In the genomic region with DNA sequence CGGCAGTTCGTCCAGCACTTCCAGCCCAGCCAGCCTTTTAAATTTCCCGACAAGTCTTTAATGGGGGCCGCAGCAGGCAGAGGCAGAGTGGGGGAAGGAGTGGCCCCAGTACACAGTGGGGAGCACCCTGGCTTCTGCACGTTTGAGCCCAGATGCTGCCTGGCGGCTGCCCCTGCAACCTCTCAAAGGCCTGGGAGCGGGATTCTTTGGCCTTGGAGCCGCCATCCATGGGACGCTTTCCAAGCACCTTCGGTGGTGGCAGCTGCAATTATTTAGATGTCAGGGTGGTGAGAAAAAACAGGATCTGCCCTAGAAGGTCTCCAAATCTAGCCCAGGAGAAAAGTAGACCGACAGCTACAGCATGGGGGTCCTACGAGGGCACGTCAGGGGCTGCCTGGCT, we compare ENCODE assay signal across 21 cellular contexts. TPM values are rescaled to one million over a fixed set of nuclear protein-coding genes. Genes with fewer than 3 reads are reported as not detected.
DNase-seq lines count a peak whose midpoint lies in the region; ATAC-seq, FAIRE-seq and TF ChIP-seq lines count a peak whose summit lies in the region.
"Had no signal": no experiment of that assay in that cellular context is flagged by ENCODE, and none has a peak within 500 bp of the region (broad histone marks: within the 10 kb centered on the region; RNA-seq: fewer than 3 reads in every experiment).

No MANE protein-coding gene starts in this region.

- H3K36me3 Mint-ChIP-seq in CD14-positive monocyte (peaks cover 0 to 9% of the 10 kb centered on the region in 2 donors), H9 (ENCODE audit: insufficient read depth in 1 of 3, low read depth in 3 of 3) (peaks cover 0 to 7% (median 3%) of the 10 kb centered on the region in 3 experiments; a peak in 3 of 7 replicates), immature natural killer cell (peaks cover 11 to 17% (median 12%) of the 10 kb centered on the region in 3 donors)

- H3K4ac ChIP-seq in H9 (ENCODE audit: low read depth, low read length), result no peak overlapping the region

- no peak overlapping the region for H3K18ac ChIP-seq in H9 (ENCODE audit: insufficient read length, low read depth, low read length)

- H3K4me1 Mint-ChIP-seq in CD14-positive monocyte (peaks cover 22% of the 10 kb centered on the region), H9 (peaks cover 13 to 25% of the 10 kb centered on the region in 2 experiments), immature natural killer cell (peaks cover 0 to 9% of the 10 kb centered on the region in 2 donors)
- H3K4me1 Mint-ChIP-seq: central memory CD8-positive, alpha-beta T cell had no signal

- ATAC-seq in pancreas, result peak in 3 of 4 donors; percentile 12 to 33 (median 33)
- ATAC-seq: activated T-cell treated with anti-CD3 and anti-CD28 coated beads, Interleukin-2, amount 50 U/mL, for 4 hours; effector memory CD8-positive, alpha-beta T cell; naive thymus-derived CD8-positive, alpha-beta T cell had no signal

- no peak overlapping the region for H3T11ph ChIP-seq in H9 (ENCODE audit: low read length)

- no peaks in the 10 kb centered on the region for H3K27me3 ChIP-seq in H9 (ENCODE audit: insufficient read depth, low read length)
- no peaks in the 10 kb centered on the region for H3K27me3 ChIP-seq in pancreas
- H3K27me3 ChIP-seq: vagina had no signal

- H4K5ac ChIP-seq in H9 (ENCODE audit: insufficient read length, low read depth, low read length), result no peak overlapping the region

- no peak overlapping the region for H2BK12ac ChIP-seq in H9 (ENCODE audit: insufficient read length, low read depth, low read length)

- DNase-seq in CD14-positive monocyte (ENCODE audit: low spot score), result peak; percentile 32
- peak; percentile 29 for DNase-seq in H9
- DNase-seq in cardiac septum (ENCODE audit: low spot score), result peak; percentile 67
- DNase-seq in pancreas, result peak in 4 of 6 donors; percentile 9 to 55 (median 36)
- DNase-seq in immature natural killer cell, result no peak
- no peak for DNase-seq in NCI-H2171 treated with DMSO at 0.1 percent for 48 hours (lab: John Stamatoyannopoulos, UW)
- DNase-seq in occipital lobe (lab: John Stamatoyannopoulos, UW), result no peak
- DNase-seq: activated CD4-positive, alpha-beta T cell treated with anti-CD3 and anti-CD28 coated beads, Interleukin-2, amount 10 ng/mL, durations not matched to agents 7 days and 5 days; activated T-cell treated with anti-CD3 and anti-CD28 coated beads, Interleukin-2, amount 50 U/mL, for 4 hours; AML-193; effector memory CD8-positive, alpha-beta T cell; glutamatergic neuron; NCI-H146; PC-9 had no signal

- H2AK5ac ChIP-seq in H9 (ENCODE audit: insufficient read length, low read length), result no peak overlapping the region

- H3K4me1 ChIP-seq in H9 (ENCODE audit: insufficient read depth, low read length), result no peaks in the 10 kb centered on the region
- peaks cover 0 to 4% (median 0%) of the 10 kb centered on the region in 3 donors for H3K4me1 ChIP-seq in pancreas
- H3K4me1 ChIP-seq: Caco-2, vagina had no signal

- H4K8ac ChIP-seq in H9 (replicated peaks; ENCODE audit: insufficient read length, low read depth, low read length), result no peak overlapping the region

- H3K36me3 ChIP-seq in pancreas, result no peaks in the 10 kb centered on the region
- H3K36me3 ChIP-seq: vagina had no signal

- H3K9me3 Mint-ChIP-seq in CD14-positive monocyte (peaks cover 17 to 41% (median 33%) of the 10 kb centered on the region in 7 donors), H9 (peaks cover 6 to 7% of the 10 kb centered on the region in 2 experiments; a peak in 4 of 5 replicates), immature natural killer cell (peaks cover 3 to 19% (median 15%) of the 10 kb centered on the region in 6 donors)

- intact Hi-C loops in CD14-positive monocyte (cut with micrococcal nuclease), result no loop called here
- intact Hi-C loops in cardiac septum (cut with DNase I), result no loop called here
- intact Hi-C loops in pancreas (cut with DNase I), result no loop called here

- H3K56ac ChIP-seq in H9 (ENCODE audit: insufficient read length, low read depth, low read length), result no peak overlapping the region

- H2AFZ ChIP-seq in H9 (ENCODE audit: low read length), result no peak overlapping the region
- H2AFZ ChIP-seq: PC-9 had no signal

- no peak overlapping the region for H3K4me2 ChIP-seq in H9 (ENCODE audit: insufficient read depth, insufficient read length, low read length)
- H3K4me2 ChIP-seq: PC-9 had no signal

- no peak overlapping the region for H3K14ac ChIP-seq in H9 (ENCODE audit: insufficient read depth, low read length)

- no peak overlapping the region for H3K27ac Mint-ChIP-seq in CD14-positive monocyte
- H3K27ac Mint-ChIP-seq in H9, result no peak overlapping the region
- no peak overlapping the region for H3K27ac Mint-ChIP-seq in immature natural killer cell
- H3K27ac Mint-ChIP-seq: activated CD4-positive, alpha-beta T cell treated with anti-CD3 and anti-CD28 coated beads, Interleukin-2, amount 10 ng/mL, durations not matched to agents 7 days and 5 days; effector memory CD8-positive, alpha-beta T cell; naive thymus-derived CD8-positive, alpha-beta T cell; stimulated activated naive CD8-positive, alpha-beta T cell treated with anti-CD3 and anti-CD28 coated beads, Interleukin-15, Interleukin-2, amounts not matched to agents 100 ng/mL and 50 ng/mL, for 24 hours had no signal

- H2BK120ac ChIP-seq in H9 (ENCODE audit: low read depth, low read length, poor library complexity, severe bottlenecking), result no peak overlapping the region

- no peak overlapping the region for H3K23ac ChIP-seq in H9 (ENCODE audit: insufficient read length, low read depth, low read length)

- no peaks in the 10 kb centered on the region for H3K23me2 ChIP-seq in H9 (ENCODE audit: insufficient read length, low read depth, low read length, poor library complexity, severe bottlenecking)

- no CpG with 5 or more reads among the region's 13 CpGs for WGBS in H9 (ENCODE audit: extremely low coverage, insufficient read length, low lambda C conversion rate)
- WGBS in pancreas, 2 donors, result 55 to 57% methylated on average over 13 of the region's 13 CpGs

- H2BK15ac ChIP-seq in H9 (ENCODE audit: low read depth, low read length), result no peak overlapping the region

- no peak overlapping the region for H2BK5ac ChIP-seq in H9 (ENCODE audit: insufficient read length, low read length)

- H3K27ac ChIP-seq in H9 (ENCODE audit: insufficient read length, low read depth, low read length) (no peak overlapping the region), pancreas (peak overlapping the region in 1 of 4 donors; percentile 5)
- H3K27ac ChIP-seq: PC-9, SK-N-MC, vagina had no signal

- no peak for TF ChIP-seq CTCF in CD14-positive monocyte (IDR thresholded peaks at IDR 0.05)
- no peak for TF ChIP-seq CTCF in H9 (conservative IDR thresholded peaks at IDR 0.05)
- no peak for TF ChIP-seq CTCF in pancreas (IDR thresholded peaks at IDR 0.05)

- H3K4me3 Mint-ChIP-seq in CD14-positive monocyte (no peak overlapping the region), H9 (no peak overlapping the region), immature natural killer cell (no peak overlapping the region)
- H3K4me3 Mint-ChIP-seq: activated CD4-positive, alpha-beta T cell treated with anti-CD3 and anti-CD28 coated beads, Interleukin-2, amount 10 ng/mL, durations not matched to agents 7 days and 5 days; activated T-cell treated with anti-CD3 and anti-CD28 coated beads, Interleukin-2, amount 50 U/mL, for 4 hours; central memory CD8-positive, alpha-beta T cell; effector memory CD8-positive, alpha-beta T cell; naive thymus-derived CD8-positive, alpha-beta T cell; stimulated activated naive CD8-positive, alpha-beta T cell treated with anti-CD3 and anti-CD28 coated beads, Interleukin-15, Interleukin-2, amounts not matched to agents 100 ng/mL and 50 ng/mL, for 24 hours had no signal

- no peak overlapping the region for H3K4me3 ChIP-seq in pancreas
- H3K4me3 ChIP-seq: PC-9, SK-N-MC, vagina had no signal

- no peak overlapping the region for H4K91ac ChIP-seq in H9 (ENCODE audit: insufficient read length, low read depth, low read length)

- FAIRE-seq in pancreas (lab: Jason Lieb, UNC), result no peak

- H3K9ac ChIP-seq in H9 (ENCODE audit: extremely low read depth, insufficient read length, low read length), result no peak overlapping the region

- no peaks in the 10 kb centered on the region for H3K79me2 ChIP-seq in H9 (ENCODE audit: insufficient read depth, low read length)

- H2BK20ac ChIP-seq in H9 (ENCODE audit: low read depth, low read length, poor library complexity, severe bottlenecking), result no peak overlapping the region

- H3K79me1 ChIP-seq in H9 (ENCODE audit: insufficient read depth, low read depth, low read length, poor library complexity, severe bottlenecking), result no peaks in the 10 kb centered on the region

- H3K9me3 ChIP-seq in H9 (ENCODE audit: control insufficient read depth, low read depth, low read length), result no peaks in the 10 kb centered on the region
- H3K9me3 ChIP-seq in pancreas, result no peaks in the 10 kb centered on the region
- H3K9me3 ChIP-seq: vagina had no signal

- no peaks in the 10 kb centered on the region for H4K20me1 ChIP-seq in H9 (ENCODE audit: control insufficient read depth, insufficient read depth, insufficient read length)

- H3K27me3 Mint-ChIP-seq in CD14-positive monocyte (ENCODE audit: low read depth in 3 of 3) (peaks cover 3 to 8% (median 7%) of the 10 kb centered on the region in 3 donors), H9 (ENCODE audit: low read depth) (no peaks in the 10 kb centered on the region; the same call in none of the 2 replicates), immature natural killer cell (ENCODE audit: low read depth in 3 of 3) (peaks cover 0 to 2% (median 2%) of the 10 kb centered on the region in 3 donors)

RNA-seq across cellular contexts. Expression of gene FAM222A, which starts 46.0 kb away (rescaled TPM):
- not detected for polyA plus RNA-seq in CD14-positive monocyte
- total RNA-seq in H9 (2021), result 2.8 and 3.2 TPM in 2 replicates
- 7.8 TPM for total RNA-seq in cardiac septum
- total RNA-seq in pancreas, result 1 to 10 TPM; 2.1 to 4.3 (median 3.3) TPM
- polyA plus RNA-seq in pancreas, result 10 to 100 TPM in 1 of 2 donors, 1 to 10 TPM in 1; 5.6 to 14.6 TPM
- under 1 TPM in 2 of 3 donors, not detected in 1; 0.20 to 0.49 TPM for polyA plus RNA-seq in immature natural killer cell
- 2.5 TPM for total RNA-seq in occipital lobe
- total RNA-seq: fibroblast of lung had no signal

Comparison
In these comparisons a context has a peak if more than half of its experiments do, and no peak if none do; other contexts are left out.
1. DNase-seq: peak in CD14-positive monocyte (single experiment), H9 (single experiment), cardiac septum (single experiment) and pancreas (4 of 6); none in immature natural killer cell (0 of 3), NCI-H2171 treated with DMSO at 0.1 percent for 48 hours (single experiment) and occipital lobe (single experiment).